ENCODE assay signal across 1 cellular context in the genomic region with DNA sequence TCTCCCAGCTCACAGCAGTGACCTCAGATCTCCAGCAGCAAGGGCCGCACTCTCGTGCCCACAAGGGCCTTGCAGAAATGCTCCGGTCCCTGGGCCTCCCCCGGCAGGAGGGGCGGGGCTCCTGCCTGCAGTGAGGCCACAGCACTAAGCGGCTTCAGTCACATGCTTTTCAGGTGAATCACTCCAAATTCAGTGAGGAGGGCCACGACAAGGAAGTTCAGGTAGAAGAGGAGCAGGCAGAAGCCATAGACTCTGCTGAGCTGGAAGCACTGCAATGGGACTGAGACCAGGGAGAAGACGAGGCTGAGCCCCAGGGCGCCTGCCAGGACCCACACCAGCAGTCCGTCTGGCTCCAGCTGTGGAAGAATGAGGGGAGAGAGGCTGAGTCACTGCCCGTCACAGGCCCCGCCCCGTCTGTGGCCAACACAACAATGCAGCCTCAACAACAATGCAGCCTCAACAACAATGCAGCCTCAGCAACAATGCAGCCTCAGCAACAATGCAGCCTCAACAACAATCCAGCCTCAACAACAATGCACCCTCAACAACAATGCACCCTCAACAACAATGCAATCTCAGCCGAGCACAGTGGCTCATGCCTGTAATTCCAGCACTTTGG.
A peak's percentile ranks its signal among the peaks of the same experiment; 100 is the strongest.
TF ChIP-seq lines count a peak whose summit lies in the region.

No MANE protein-coding gene starts in this region.

TF ChIP-seq in K562, 482 proteins besides CTCF, POLR2A, EP300 and RAD21 (continued from another document):
- TF ChIP-seq ARID3A (IDR thresholded peaks at IDR 0.05; ENCODE audit: borderline replicate concordance, low read depth, low read length) (no peak), GTF2A2 (tag; IDR thresholded peaks at IDR 0.05) (no peak), XRCC3 (IDR thresholded peaks at IDR 0.05) (no peak), PHF8 (IDR thresholded peaks at IDR 0.05; ENCODE audit: borderline replicate concordance, low read length) (no peak), NCOR1 (IDR thresholded peaks at IDR 0.05) (no peak), SMARCC2 (IDR thresholded peaks at IDR 0.05; ENCODE audit: low read depth) (0 out of 2 replicates have a peak, but pooled peaks have one; percentile 36), C11orf30 (IDR thresholded peaks at IDR 0.05; ENCODE audit: low read depth) (peak; percentile 85)
